8 cellular contexts compared by ENCODE assay signal in genomic region chr14:56117765-56118610, GRCh38. TPM values are rescaled to one million over a fixed set of nuclear protein-coding genes. Genes with fewer than 3 reads are reported as not detected.
A peak's percentile ranks its signal among the peaks of the same experiment; 100 is the strongest.
DNase-seq lines count a peak whose midpoint lies in the region; ATAC-seq and TF ChIP-seq lines count a peak whose summit lies in the region.

Gene PELI2 (plus strand): TSS chr14:56118411. CDS start chr14:56118661, 250 bp downstream.

- peak within 1 kb of the TSS; percentile 94 for H3K27ac Mint-ChIP-seq in T-helper 17 cell

- no peak for TF ChIP-seq EP300 in upper lobe of left lung (IDR thresholded peaks at IDR 0.05)

- H3K36me3 ChIP-seq in prostate gland (no peaks in the 10 kb centered on the region), upper lobe of left lung (no peaks in the 10 kb centered on the region)

- WGBS in prostate gland = under 1% methylated on average over 53 of the region's 96 CpGs
- 1% methylated on average over 30 to 67 of the region's 96 CpGs for WGBS in upper lobe of left lung, 2 donors

- TF ChIP-seq POLR2A in prostate gland (IDR thresholded peaks at IDR 0.05) (peak; percentile 76), upper lobe of left lung (IDR thresholded peaks at IDR 0.05) (peak in 3 of 4 donors; percentile 35 to 87 (median 83))

- DNase-seq in GM03348 (ENCODE audit: low spot score) (peak; percentile 88), NCI-H1105 treated with DMSO at 0.1 percent for 48 hours (lab: John Stamatoyannopoulos, UW) (peak; percentile 69), T-helper 17 cell (peak; percentile 71 to 78 (median 78)), amniotic stem cell (lab: John Stamatoyannopoulos, UW) (peak; percentile 35), left ventricle myocardium superior (peak; percentile 89), prostate gland (ENCODE audit: low spot score) (peak; percentile 71), upper lobe of left lung (peak; percentile 84 to 96)

- H3K36me3 Mint-ChIP-seq in T-helper 17 cell (ENCODE audit: low read depth) = no peaks in the 10 kb centered on the region

- H3K4me3 Mint-ChIP-seq in T-helper 17 cell = peak within 1 kb of the TSS; percentile 94

- TF ChIP-seq CTCF in prostate gland (IDR thresholded peaks at IDR 0.05) (peak in 2 of 4 experiments; percentile 37 to 45), upper lobe of left lung (IDR thresholded peaks at IDR 0.05) (peak in 5 of 6 experiments; percentile 22 to 70 (median 51))

- no peaks in the 10 kb centered on the region for H3K27me3 ChIP-seq in prostate gland (replicated peaks; ENCODE audit: insufficient read depth)
- no peaks in the 10 kb centered on the region for H3K27me3 ChIP-seq in upper lobe of left lung

- intact Hi-C loops in left ventricle myocardium superior (cut with micrococcal nuclease) = no loop called here
- intact Hi-C loops in prostate gland (cut with DNase I) = loop anchor here (5.0 kb wide), 2 partner anchors 79 to 219 kb away; no protein-coding TSS in a partner anchor

- H3K4me1 Mint-ChIP-seq in T-helper 17 cell = peaks cover 35% of the 10 kb centered on the region

- H3K4me3 ChIP-seq in prostate gland = peak within 1 kb of the TSS; percentile 90 to 91
- H3K4me3 ChIP-seq in upper lobe of left lung = peak within 1 kb of the TSS; percentile 45 to 97 (median 90)

- H3K27ac ChIP-seq in prostate gland = peak within 1 kb of the TSS; percentile 90 to 94
- H3K27ac ChIP-seq in upper lobe of left lung = peak within 1 kb of the TSS; percentile 92 to 99 (median 94)

- ATAC-seq in HG02571 (IDR thresholded peaks at IDR 0.05; ENCODE audit: unreplicated experiment) (peak; percentile 60), T-helper 17 cell (peak; percentile 88), left ventricle myocardium superior (peak; percentile 87), upper lobe of left lung (ENCODE audit: low FRiP score in 2 of 2) (peak; percentile 86)

- H3K9me3 ChIP-seq in T-helper 17 cell (ENCODE audit: control insufficient read depth, low read length, poor library complexity, severe bottlenecking) (no peaks in the 10 kb centered on the region), prostate gland (no peaks in the 10 kb centered on the region), upper lobe of left lung (no peaks in the 10 kb centered on the region)

- H3K27me3 Mint-ChIP-seq in T-helper 17 cell = peaks cover 19% of the 10 kb centered on the region

- no peaks in the 10 kb centered on the region for H3K4me1 ChIP-seq in prostate gland (replicated peaks)
- peaks cover 21 to 39% (median 21%) of the 10 kb centered on the region in 4 donors for H3K4me1 ChIP-seq in upper lobe of left lung

RNA-seq across cellular contexts. Expression of gene PELI2, which starts in this region (rescaled TPM):
- total RNA-seq in T-helper 17 cell = 10 to 100 TPM; 11.2 to 26.3 TPM
- total RNA-seq in left ventricle myocardium superior = 1.6 TPM
- 10 to 100 TPM in 1 of 2 donors, 1 to 10 TPM in 1; 8.9 to 25.7 TPM for total RNA-seq in prostate gland
- total RNA-seq in upper lobe of left lung = 10 to 100 TPM in 4 of 6 donors, 1 to 10 TPM in 2; 9.0 to 21.6 (median 17.9) TPM

Comparison
In these comparisons a context has a peak if more than half of its experiments do, and no peak if none do; other contexts are left out.
1. Peak in every context shown above with its lines: DNase-seq, ATAC-seq, H3K4me3 ChIP-seq and H3K27ac ChIP-seq.
2. DNase-seq: peak in every context shown above with its lines; median percentile 90 in upper lobe of left lung; 89 in left ventricle myocardium superior; 88 in GM03348; 78 in T-helper 17 cell; 71 in prostate gland; 69 in NCI-H1105 treated with DMSO at 0.1 percent for 48 hours; 35 in amniotic stem cell.